8 cellular contexts compared by ENCODE assay signal in the genomic region with DNA sequence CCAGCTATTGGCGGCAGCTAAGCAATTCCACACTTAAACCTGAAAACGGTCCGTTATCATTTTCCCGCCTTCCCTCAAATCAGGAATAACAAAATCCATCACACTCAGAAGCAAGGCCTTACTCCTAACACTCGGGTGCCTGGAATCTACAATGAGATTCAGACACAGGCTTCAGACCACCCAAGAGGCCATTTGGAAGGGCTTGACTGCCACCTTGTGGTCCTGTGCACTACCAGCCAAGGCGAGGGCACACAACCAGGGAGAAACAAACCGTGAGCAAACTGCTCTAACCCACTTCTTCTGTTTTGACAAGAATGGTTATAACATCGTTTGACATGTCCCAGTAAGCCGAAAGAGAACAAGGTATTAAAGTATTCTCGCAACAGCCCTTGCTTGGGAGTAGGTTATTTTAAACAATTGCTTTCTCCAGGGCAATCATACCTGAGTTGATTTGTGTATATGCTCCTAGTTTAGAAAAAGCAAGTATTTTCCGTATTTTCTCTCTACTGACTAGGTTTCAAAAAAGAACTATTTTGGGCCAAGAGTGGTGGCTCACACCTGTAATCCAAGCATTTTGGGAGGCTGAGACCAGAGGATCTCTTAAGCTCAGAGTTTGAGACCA. TPM values are rescaled to one million over a fixed set of nuclear protein-coding genes. Genes with fewer than 3 reads are reported as not detected.
A peak's percentile ranks its signal among the peaks of the same experiment; 100 is the strongest.
DNase-seq lines count a peak whose midpoint lies in the region; ATAC-seq and TF ChIP-seq lines count a peak whose summit lies in the region.

No MANE protein-coding gene starts in this region.

- CTCF ChIA-PET in activated CD4-positive, alpha-beta T cell treated with anti-CD3 and anti-CD28 coated beads, Interleukin-2, amount 10 ng/mL, durations not matched to agents 7 days and 5 days (lab: Charles Lee), result interaction anchor here (1.0 to 1.3 kb wide), 2 partner anchors 9 to 31 kb away, joined by 3 to 4 read pairs; no protein-coding TSS in a partner anchor

- TF ChIP-seq POLR2A in esophagus squamous epithelium (IDR thresholded peaks at IDR 0.05) (no peak), uterus (IDR thresholded peaks at IDR 0.05) (no peak)

- ATAC-seq in HG02571 (IDR thresholded peaks at IDR 0.05; ENCODE audit: unreplicated experiment), result peak; percentile 62

- POLR2A ChIA-PET in activated CD4-positive, alpha-beta T cell treated with anti-CD3 and anti-CD28 coated beads, Interleukin-2, amount 10 ng/mL, durations not matched to agents 7 days and 5 days (lab: Charles Lee), result no interaction called here

- H3K4me3 Mint-ChIP-seq in activated CD4-positive, alpha-beta T cell treated with anti-CD3 and anti-CD28 coated beads, Interleukin-2, amount 10 ng/mL, durations not matched to agents 7 days and 5 days, result no peak overlapping the region
- no peak overlapping the region for H3K4me3 Mint-ChIP-seq in nephron

- peak in 5 of 6 experiments; percentile 19 to 58 (median 38) for TF ChIP-seq CTCF in esophagus squamous epithelium (IDR thresholded peaks at IDR 0.05)
- peak; percentile 76 to 87 (median 80) for TF ChIP-seq CTCF in nephron (IDR thresholded peaks at IDR 0.05; ENCODE audit: unreplicated experiment in 3 of 3)
- peak in 3 of 4 experiments; percentile 26 to 41 (median 31) for TF ChIP-seq CTCF in uterus (IDR thresholded peaks at IDR 0.05)

- no peak overlapping the region for H3K27ac ChIP-seq in esophagus squamous epithelium
- no peak overlapping the region for H3K27ac ChIP-seq in uterus

- no peaks in the 10 kb centered on the region for H3K9me3 Mint-ChIP-seq in activated CD4-positive, alpha-beta T cell treated with anti-CD3 and anti-CD28 coated beads, Interleukin-2, amount 10 ng/mL, durations not matched to agents 7 days and 5 days
- H3K9me3 Mint-ChIP-seq in nephron, result no peaks in the 10 kb centered on the region

- H3K36me3 ChIP-seq in esophagus squamous epithelium (peaks cover 0 to 28% (median 0%) of the 10 kb centered on the region in 3 donors), uterus (no peaks in the 10 kb centered on the region)

- WGBS in esophagus squamous epithelium, 2 donors, result 36 to 43% methylated on average over 11 of the region's 11 CpGs

- H3K4me3 ChIP-seq in esophagus squamous epithelium (no peak overlapping the region), uterus (no peak overlapping the region)

- H3K27me3 Mint-ChIP-seq in activated CD4-positive, alpha-beta T cell treated with anti-CD3 and anti-CD28 coated beads, Interleukin-2, amount 10 ng/mL, durations not matched to agents 7 days and 5 days, result peaks cover 12% of the 10 kb centered on the region
- no peaks in the 10 kb centered on the region for H3K27me3 Mint-ChIP-seq in nephron (ENCODE audit: low read depth)

- no peaks in the 10 kb centered on the region for H3K4me1 ChIP-seq in esophagus squamous epithelium
- no peaks in the 10 kb centered on the region for H3K4me1 ChIP-seq in uterus

- no peak overlapping the region for H3K27ac Mint-ChIP-seq in activated CD4-positive, alpha-beta T cell treated with anti-CD3 and anti-CD28 coated beads, Interleukin-2, amount 10 ng/mL, durations not matched to agents 7 days and 5 days
- H3K27ac Mint-ChIP-seq in nephron, result no peak overlapping the region

- intact Hi-C loops in esophagus squamous epithelium (cut with DNase I) (no loop called here), uterus (cut with DNase I; ENCODE audit: low total_unique reads) (no loop called here)

- peak; percentile 0 to 16 for DNase-seq in activated CD4-positive, alpha-beta T cell treated with anti-CD3 and anti-CD28 coated beads for 24 hours (ENCODE audit: low read depth in 2 of 2)
- DNase-seq in activated CD4-positive, alpha-beta T cell treated with anti-CD3 and anti-CD28 coated beads for 1 hour, result no peak
- DNase-seq in NCI-H1930 (lab: John Stamatoyannopoulos, UW) (peak; percentile 6 to 41), esophagus squamous epithelium (lab: John Stamatoyannopoulos, UW) (no peak), uterus (peak in 1 of 2 donors; percentile 16)
- DNase-seq in activated CD4-positive, alpha-beta T cell treated with anti-CD3 and anti-CD28 coated beads, Interleukin-2, amount 10 ng/mL, durations not matched to agents 7 days and 5 days, result peak; percentile 26

- H3K27me3 ChIP-seq in esophagus squamous epithelium, result peaks cover 0 to 10% (median 0%) of the 10 kb centered on the region in 4 donors
- H3K27me3 ChIP-seq in uterus, result no peaks in the 10 kb centered on the region

- H3K36me3 Mint-ChIP-seq in activated CD4-positive, alpha-beta T cell treated with anti-CD3 and anti-CD28 coated beads, Interleukin-2, amount 10 ng/mL, durations not matched to agents 7 days and 5 days (ENCODE audit: low read depth), result peaks cover 4% of the 10 kb centered on the region
- peaks cover 6% of the 10 kb centered on the region for H3K36me3 Mint-ChIP-seq in nephron (ENCODE audit: low read depth)

- H3K4me1 Mint-ChIP-seq in activated CD4-positive, alpha-beta T cell treated with anti-CD3 and anti-CD28 coated beads, Interleukin-2, amount 10 ng/mL, durations not matched to agents 7 days and 5 days, result no peaks in the 10 kb centered on the region
- no peaks in the 10 kb centered on the region for H3K4me1 Mint-ChIP-seq in nephron

- no peaks in the 10 kb centered on the region for H3K9me3 ChIP-seq in esophagus squamous epithelium
- no peaks in the 10 kb centered on the region for H3K9me3 ChIP-seq in uterus

RNA-seq across cellular contexts. Expression of a gene that starts 40.1 kb away (rescaled TPM):
- not detected for total RNA-seq in activated CD4-positive, alpha-beta T cell treated with anti-CD3 and anti-CD28 coated beads, Interleukin-2, amount 10 ng/mL, durations not matched to agents 7 days and 5 days
- total RNA-seq in esophagus squamous epithelium (under 1 TPM in 2 of 4 donors, not detected in 2; 0.19 to 0.59 TPM), uterus (under 1 TPM in 1 of 4 donors, not detected in 3; 0.14 TPM)

RNA-seq across cellular contexts. Expression of a gene that starts 41.0 kb away (rescaled TPM):
- total RNA-seq in activated CD4-positive, alpha-beta T cell treated with anti-CD3 and anti-CD28 coated beads, Interleukin-2, amount 10 ng/mL, durations not matched to agents 7 days and 5 days, result 10 to 100 TPM; 11.3 to 14.7 TPM
- total RNA-seq in esophagus squamous epithelium (10 to 100 TPM in 3 of 4 donors, 1 to 10 TPM in 1; 8.3 to 47.3 (median 20.4) TPM), uterus (10 to 100 TPM; 44.1 to 73.0 (median 57.9) TPM)

Comparison
In these comparisons a context has a peak if more than half of its experiments do, and no peak if none do; other contexts are left out.
1. DNase-seq: peak in activated CD4-positive, alpha-beta T cell treated with anti-CD3 and anti-CD28 coated beads for 24 hours (2 of 2), NCI-H1930 (2 of 2) and activated CD4-positive, alpha-beta T cell treated with anti-CD3 and anti-CD28 coated beads, Interleukin-2, amount 10 ng/mL, durations not matched to agents 7 days and 5 days (single experiment); none in activated CD4-positive, alpha-beta T cell treated with anti-CD3 and anti-CD28 coated beads for 1 hour (single experiment) and esophagus squamous epithelium (single experiment).
2. Peak in every context shown above with its lines, with median percentiles within 50 percentile points of each other: CTCF ChIP-seq.